ENCODE assay signal across 23 cellular contexts in the genomic region with DNA sequence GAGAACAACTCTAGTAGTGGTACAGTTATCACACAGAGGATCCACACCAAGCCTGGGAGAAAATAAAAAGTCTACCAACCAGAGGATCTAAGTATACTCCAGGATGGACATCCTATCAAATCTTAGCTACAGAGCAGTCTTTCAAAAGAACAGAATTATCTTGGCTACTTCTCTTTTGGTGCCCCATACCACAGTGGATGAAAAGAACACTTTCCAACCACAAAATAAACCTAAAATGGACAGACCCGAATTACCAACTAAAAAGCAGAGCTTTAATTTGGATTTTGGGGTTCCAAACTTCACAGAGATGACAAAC.
DNase-seq lines count a peak whose midpoint lies in the region; ATAC-seq and TF ChIP-seq lines count a peak whose summit lies in the region.
"Had no signal": no experiment of that assay in that cellular context is flagged by ENCODE, and none has a peak within 500 bp of the region (broad histone marks: within the 10 kb centered on the region; RNA-seq: fewer than 3 reads in every experiment).

No MANE protein-coding gene starts in this region.

- no TSS peak for BruUV-seq in Panc1 (replicated peaks; lab: Mats Ljungman, UMichigan)

- no peaks in the 10 kb centered on the region for H3K9me3 Mint-ChIP-seq in activated naive CD8-positive, alpha-beta T cell treated with anti-CD3 and anti-CD28 coated beads, Interleukin-2, amount 50 U/mL, for 24 hours
- no peaks in the 10 kb centered on the region for H3K9me3 Mint-ChIP-seq in activated naive CD8-positive, alpha-beta T cell treated with anti-CD3 and anti-CD28 coated beads for 36 hours
- no peaks in the 10 kb centered on the region for H3K9me3 Mint-ChIP-seq in endothelial cell (ENCODE audit: unreplicated experiment)
- H3K9me3 Mint-ChIP-seq: activated naive CD4-positive, alpha-beta T cell treated with anti-CD3 and anti-CD28 coated beads for 36 hours; natural killer cell treated with Interleukin-12 subunit alpha and Interleukin-12 subunit beta and Interleukin-15 and Interleukin-18, amount 100 ng/mL, for 72 hours had no signal

- H3K4me1 Mint-ChIP-seq in activated naive CD8-positive, alpha-beta T cell treated with anti-CD3 and anti-CD28 coated beads, Interleukin-2, amount 50 U/mL, for 24 hours, result peaks cover 34% of the 10 kb centered on the region
- H3K4me1 Mint-ChIP-seq in activated naive CD8-positive, alpha-beta T cell treated with anti-CD3 and anti-CD28 coated beads for 36 hours, result peaks cover 30% of the 10 kb centered on the region
- peaks cover 8% of the 10 kb centered on the region for H3K4me1 Mint-ChIP-seq in endothelial cell (ENCODE audit: unreplicated experiment)

- H3K4me3 ChIP-seq in Panc1 (ENCODE audit: low read depth in 2 of 2, low read length in 2 of 2), result no peak overlapping the region
- H3K4me3 ChIP-seq: A549, GM12878, ovary, SJSA1, spleen, transverse colon had no signal

- ATAC-seq in activated naive CD8-positive, alpha-beta T cell treated with anti-CD3 and anti-CD28 coated beads, Interleukin-2, amount 50 U/mL, for 24 hours, result no peak
- ATAC-seq in Panc1 (no peak), GM21786 (IDR thresholded peaks at IDR 0.05; ENCODE audit: unreplicated experiment) (no peak), HG02938 (IDR thresholded peaks at IDR 0.05; ENCODE audit: unreplicated experiment) (no peak)
- ATAC-seq: left ventricle myocardium superior, T-helper 17 cell had no signal

- H3K36me3 ChIP-seq in Panc1 (ENCODE audit: control insufficient read depth, insufficient read depth, low read length), result no peaks in the 10 kb centered on the region
- H3K36me3 ChIP-seq: ovary, SJSA1, transverse colon had no signal

- peaks cover 7% of the 10 kb centered on the region for H3K36me3 Mint-ChIP-seq in activated naive CD8-positive, alpha-beta T cell treated with anti-CD3 and anti-CD28 coated beads, Interleukin-2, amount 50 U/mL, for 24 hours (ENCODE audit: low read depth)
- peaks cover 3% of the 10 kb centered on the region for H3K36me3 Mint-ChIP-seq in activated naive CD8-positive, alpha-beta T cell treated with anti-CD3 and anti-CD28 coated beads for 36 hours
- no peaks in the 10 kb centered on the region for H3K36me3 Mint-ChIP-seq in endothelial cell (ENCODE audit: low read depth, unreplicated experiment)
- H3K36me3 Mint-ChIP-seq: natural killer cell treated with Interleukin-12 subunit alpha and Interleukin-12 subunit beta and Interleukin-15 and Interleukin-18, amount 100 ng/mL, for 72 hours had no signal

- intact Hi-C loops in Panc1 (cut with micrococcal nuclease; ENCODE audit: unreplicated experiment), result loop anchor here (1.0 kb wide), 1 partner anchor 514 kb away; no protein-coding TSS in a partner anchor

- no peak for DNase-seq in activated naive CD8-positive, alpha-beta T cell treated with anti-CD3 and anti-CD28 coated beads, Interleukin-2, amount 50 U/mL, for 24 hours
- no peak for DNase-seq in activated naive CD8-positive, alpha-beta T cell treated with anti-CD3 and anti-CD28 coated beads for 36 hours
- DNase-seq in Panc1 (ENCODE audit: low read depth, low spot score) (no peak), endothelial cell (ENCODE audit: low spot score) (no peak), NCI-H2081 (lab: John Stamatoyannopoulos, UW) (no peak), SW480 (ENCODE audit: low spot score) (no peak)
- DNase-seq: activated CD4-positive, alpha-beta T cell treated with anti-CD3 and anti-CD28 coated beads for 1 hour; activated naive CD4-positive, alpha-beta T cell treated with anti-CD3 and anti-CD28 coated beads for 36 hours; activated T-cell treated with anti-CD3 and anti-CD28 coated beads for 4 hours; effector CD4-positive, alpha-beta T cell; islet precursor cell; left ventricle myocardium superior; NK-92 treated with Interleukin-12 subunit alpha and Interleukin-12 subunit beta, amount 100 ng/mL, for 24 hours; ovary; spleen; T-helper 17 cell; transverse colon had no signal

- H3K4me3 Mint-ChIP-seq in activated naive CD8-positive, alpha-beta T cell treated with anti-CD3 and anti-CD28 coated beads, Interleukin-2, amount 50 U/mL, for 24 hours, result no peak overlapping the region
- H3K4me3 Mint-ChIP-seq in activated naive CD8-positive, alpha-beta T cell treated with anti-CD3 and anti-CD28 coated beads for 36 hours, result no peak overlapping the region
- H3K4me3 Mint-ChIP-seq in endothelial cell (ENCODE audit: unreplicated experiment), result no peak overlapping the region
- H3K4me3 Mint-ChIP-seq: activated naive CD4-positive, alpha-beta T cell treated with anti-CD3 and anti-CD28 coated beads for 36 hours; natural killer cell treated with Interleukin-12 subunit alpha and Interleukin-12 subunit beta and Interleukin-15 and Interleukin-18, amount 100 ng/mL, for 72 hours; T-helper 17 cell had no signal

- H3K27ac ChIP-seq in Panc1 (ENCODE audit: low read length), result no peak overlapping the region
- H3K27ac ChIP-seq: A549, ovary, SJSA1, spleen, transverse colon had no signal

- H3K27ac Mint-ChIP-seq in activated naive CD8-positive, alpha-beta T cell treated with anti-CD3 and anti-CD28 coated beads, Interleukin-2, amount 50 U/mL, for 24 hours, result peak overlapping the region; percentile 14
- no peak overlapping the region for H3K27ac Mint-ChIP-seq in activated naive CD8-positive, alpha-beta T cell treated with anti-CD3 and anti-CD28 coated beads for 36 hours
- no peak overlapping the region for H3K27ac Mint-ChIP-seq in endothelial cell (ENCODE audit: unreplicated experiment)
- H3K27ac Mint-ChIP-seq: activated naive CD4-positive, alpha-beta T cell treated with anti-CD3 and anti-CD28 coated beads for 36 hours; T-helper 17 cell had no signal

- POLR2A ChIA-PET in Panc1 (lab: Charles Lee), result interaction anchor here (0.7 kb wide), 1 partner anchor 83 kb away, joined by 7 read pairs; no protein-coding TSS in a partner anchor

- CTCF ChIA-PET in Panc1 (lab: Charles Lee), result interaction anchor here (1.1 kb wide), 1 partner anchor 513 kb away, joined by 12 read pairs; no protein-coding TSS in a partner anchor

- peak; percentile 47; the same call in 1 of the 2 replicates for TF ChIP-seq CTCF in Panc1 (IDR thresholded peaks at IDR 0.05)
- TF ChIP-seq CTCF in endothelial cell (IDR thresholded peaks at IDR 0.05; ENCODE audit: unreplicated experiment), result peak; percentile 30

- no peaks in the 10 kb centered on the region for H3K27me3 ChIP-seq in Panc1 (ENCODE audit: control insufficient read depth, insufficient read depth, low read length)
- H3K27me3 ChIP-seq: ovary, SJSA1, spleen, transverse colon had no signal

- no peaks in the 10 kb centered on the region for H3K27me3 Mint-ChIP-seq in activated naive CD8-positive, alpha-beta T cell treated with anti-CD3 and anti-CD28 coated beads, Interleukin-2, amount 50 U/mL, for 24 hours
- H3K27me3 Mint-ChIP-seq in activated naive CD8-positive, alpha-beta T cell treated with anti-CD3 and anti-CD28 coated beads for 36 hours, result no peaks in the 10 kb centered on the region
- no peaks in the 10 kb centered on the region for H3K27me3 Mint-ChIP-seq in endothelial cell (ENCODE audit: unreplicated experiment)
- H3K27me3 Mint-ChIP-seq: natural killer cell treated with Interleukin-12 subunit alpha and Interleukin-12 subunit beta and Interleukin-15 and Interleukin-18, amount 100 ng/mL, for 72 hours; T-helper 17 cell had no signal

- in situ Hi-C loops in Panc1 (cut with HindIII; ENCODE audit: low pct_unique_long_range_greater_than_20kb, low sequenced_read_pairs), result no loop called here

- H3K9me3 ChIP-seq in Panc1 (ENCODE audit: control insufficient read depth, insufficient read depth, low read depth, low read length), result no peaks in the 10 kb centered on the region
- H3K9me3 ChIP-seq: A549, ovary, SJSA1, spleen, transverse colon had no signal

- no peaks in the 10 kb centered on the region for H3K4me1 ChIP-seq in Panc1 (ENCODE audit: control insufficient read depth, insufficient read depth, low read length)
- H3K4me1 ChIP-seq: SJSA1, transverse colon had no signal
